In the genomic region with DNA sequence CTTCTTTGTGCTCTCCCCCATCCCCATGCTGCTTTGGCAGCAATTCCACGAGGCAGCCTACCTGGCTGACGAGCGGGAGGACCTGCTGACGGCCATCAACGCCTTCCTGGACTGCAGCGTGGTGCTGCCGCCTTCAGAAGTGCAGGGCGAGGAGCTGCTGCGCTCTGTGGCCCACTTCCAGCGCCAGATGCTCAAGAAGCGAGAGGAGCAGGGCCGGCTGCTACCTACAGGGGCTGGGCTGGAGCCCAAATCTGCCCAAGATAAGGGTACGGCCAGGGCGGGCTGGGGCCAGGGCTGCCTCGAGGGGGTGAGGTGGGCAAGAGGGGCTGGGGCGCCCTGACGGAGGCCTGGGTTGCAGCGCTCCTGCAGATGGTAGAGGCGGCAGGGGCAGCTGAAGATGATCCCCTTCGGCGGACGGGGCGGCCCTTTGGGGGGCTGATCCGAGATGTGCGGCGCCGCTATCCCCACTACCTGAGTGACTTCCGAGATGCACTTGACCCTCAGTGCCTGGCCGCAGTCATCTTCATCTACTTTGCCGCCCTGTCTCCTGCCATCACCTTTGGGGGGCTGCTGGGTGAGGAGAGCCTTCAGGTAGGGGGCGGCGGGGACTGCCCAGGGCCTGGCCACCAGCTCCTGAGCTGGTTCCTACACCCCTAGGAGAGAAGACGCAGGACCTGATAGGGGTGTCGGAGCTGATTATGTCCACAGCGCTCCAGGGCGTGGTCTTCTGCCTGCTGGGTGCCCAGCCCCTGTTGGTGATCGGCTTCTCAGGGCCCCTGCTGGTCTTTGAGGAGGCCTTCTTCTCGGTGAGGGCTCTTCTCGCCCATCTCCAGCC, we compare ENCODE assay signal across 1 cellular context.
TF ChIP-seq lines count a peak whose summit lies in the region.

No MANE protein-coding gene starts in this region.

TF ChIP-seq in endothelial cell of umbilical vein, 7 proteins besides CTCF, POLR2A, EP300 and RAD21:
- TF ChIP-seq MYC (IDR thresholded peaks at IDR 0.05; ENCODE audit: low read depth, low read length) (no peak), EZH2 (IDR thresholded peaks at IDR 0.05; ENCODE audit: borderline replicate concordance, low read depth, low read length, severe bottlenecking) (no peak), JUN (IDR thresholded peaks at IDR 0.05; ENCODE audit: borderline replicate concordance, insufficient read depth, insufficient read length, low read depth) (no peak), GATA2 (IDR thresholded peaks at IDR 0.05; ENCODE audit: insufficient read depth, insufficient read length, low read depth, low read length) (no peak), FOS (IDR thresholded peaks at IDR 0.05; ENCODE audit: borderline replicate concordance, insufficient read depth, low read length) (no peak), POLR2AphosphoS5 (IDR thresholded peaks at IDR 0.05; ENCODE audit: insufficient read depth, low read depth, low read length) (no peak)
- TF ChIP-seq, protein P1, sequence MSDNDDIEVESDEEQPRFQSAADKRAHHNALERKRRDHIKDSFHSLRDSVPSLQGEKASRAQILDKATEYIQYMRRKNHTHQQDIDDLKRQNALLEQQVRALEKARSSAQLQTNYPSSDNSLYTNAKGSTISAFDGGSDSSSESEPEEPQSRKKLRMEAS (IDR thresholded peaks at IDR 0.05; ENCODE audit: insufficient read depth, insufficient read length) = no peak
